Comparison of ENCODE assay signal across 19 cellular contexts in the genomic region with DNA sequence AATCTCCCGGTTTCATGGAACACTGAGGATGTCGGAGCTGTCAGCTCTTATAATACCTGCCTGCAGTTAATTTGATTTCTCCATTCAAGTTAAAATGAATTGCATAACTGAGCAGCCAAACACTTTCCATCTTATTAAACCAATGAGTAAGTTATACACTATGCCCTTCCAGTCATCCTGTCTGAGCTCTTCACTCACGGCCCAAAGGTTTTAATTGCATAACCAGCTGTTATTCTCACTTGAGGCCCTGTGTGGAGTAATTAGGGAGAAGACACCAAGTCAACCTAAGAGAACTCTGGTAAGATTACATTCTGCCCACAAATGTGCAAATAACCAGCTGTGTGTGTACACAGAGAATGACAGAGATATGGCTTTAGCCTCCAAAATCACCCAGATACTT.
DNase-seq lines count a peak whose midpoint lies in the region; ATAC-seq and TF ChIP-seq lines count a peak whose summit lies in the region.
"Had no signal": no experiment of that assay in that cellular context is flagged by ENCODE, and none has a peak within 500 bp of the region (broad histone marks: within the 10 kb centered on the region; RNA-seq: fewer than 3 reads in every experiment).

No MANE protein-coding gene starts in this region.

- WGBS in neuronal stem cell (ENCODE audit: extremely low coverage in 2 of 2, insufficient read length in 2 of 2, insufficient replicate concordance in 1 of 2), 2 donors: no CpG with 5 or more reads among the region's 3 CpGs

- H3K18ac ChIP-seq in neuronal stem cell (ENCODE audit: low read length): no peak overlapping the region

- H3K23ac ChIP-seq in neuronal stem cell (ENCODE audit: low read depth, low read length, poor library complexity): no peak overlapping the region

- H2BK5ac ChIP-seq in neuronal stem cell (ENCODE audit: low read length): no peak overlapping the region

- no peak overlapping the region for H2BK12ac ChIP-seq in neuronal stem cell (ENCODE audit: low read length)

- H3K36me3 ChIP-seq in neuronal stem cell (replicated peaks in 1 of 2; ENCODE audit: control insufficient read depth in 2 of 2, insufficient read depth in 2 of 2, low read length in 2 of 2): no peaks in the 10 kb centered on the region
- H3K36me3 ChIP-seq: BLaER1 treated with 17β-estradiol and CSF1 and Interleukin-3, amounts not matched to agents 10 nM and 100 nM had no signal

- H3K4me3 ChIP-seq in epithelial cell of proximal tubule (ENCODE audit: low read depth, low read length): no peak overlapping the region
- no peak overlapping the region for H3K4me3 ChIP-seq in neuronal stem cell (ENCODE audit: low read length in 2 of 2)
- H3K4me3 ChIP-seq: BLaER1 treated with 17β-estradiol and CSF1 and Interleukin-3, amounts not matched to agents 10 nM and 100 nM; SK-N-MC had no signal

- TF ChIP-seq CTCF in epithelial cell of proximal tubule (conservative IDR thresholded peaks at IDR 0.05; ENCODE audit: low read depth, low read length): no peak

- no peak overlapping the region for H2BK120ac ChIP-seq in neuronal stem cell (ENCODE audit: low read depth, low read length)

- no peak overlapping the region for H4K91ac ChIP-seq in neuronal stem cell (ENCODE audit: low read depth, low read length, poor library complexity)

- H3K9me3 ChIP-seq in neuronal stem cell (replicated peaks in 1 of 2; ENCODE audit: control insufficient read depth in 2 of 2, insufficient read depth in 1 of 2, low read depth in 1 of 2, low read length in 2 of 2): peaks cover 5 to 15% of the 10 kb centered on the region in 2 donors

- H4K8ac ChIP-seq in neuronal stem cell (ENCODE audit: low read depth, low read length): no peak overlapping the region

- H3K4me2 ChIP-seq in neuronal stem cell (ENCODE audit: insufficient read depth, low read length, poor library complexity, severe bottlenecking): no peak overlapping the region
- H3K4me2 ChIP-seq: BLaER1 treated with 17β-estradiol and CSF1 and Interleukin-3, amounts not matched to agents 10 nM and 100 nM had no signal

- no peaks in the 10 kb centered on the region for H3K79me1 ChIP-seq in neuronal stem cell (ENCODE audit: low read depth, low read length)

- no peaks in the 10 kb centered on the region for H3K27me3 ChIP-seq in neuronal stem cell (ENCODE audit: control insufficient read depth in 3 of 3, insufficient read depth in 3 of 3, low read depth in 1 of 3, low read length in 3 of 3)
- H3K27me3 ChIP-seq: BLaER1 treated with 17β-estradiol and CSF1 and Interleukin-3, amounts not matched to agents 10 nM and 100 nM had no signal

- H2AK5ac ChIP-seq in neuronal stem cell (ENCODE audit: low read depth, low read length): no peak overlapping the region

- H3K27ac ChIP-seq in neuronal stem cell (replicated peaks; ENCODE audit: low read length): no peak overlapping the region
- H3K27ac ChIP-seq: BLaER1 treated with 17β-estradiol and CSF1 and Interleukin-3, amounts not matched to agents 10 nM and 100 nM; SK-N-MC had no signal

- ATAC-seq in GM21447 (IDR thresholded peaks at IDR 0.05; ENCODE audit: unreplicated experiment) (no peak), HG02588 (IDR thresholded peaks at IDR 0.05; ENCODE audit: unreplicated experiment) (no peak)
- ATAC-seq: CD8-positive, alpha-beta T cell had no signal

- H2BK15ac ChIP-seq in neuronal stem cell (ENCODE audit: low read length): no peak overlapping the region

- no peak overlapping the region for H3K14ac ChIP-seq in neuronal stem cell (ENCODE audit: low read length)

- H3K9ac ChIP-seq in neuronal stem cell (ENCODE audit: low read depth, low read length, poor library complexity): no peak overlapping the region
- H3K9ac ChIP-seq: BLaER1 treated with 17β-estradiol and CSF1 and Interleukin-3, amounts not matched to agents 10 nM and 100 nM had no signal

- H2AFZ ChIP-seq in neuronal stem cell (ENCODE audit: low read length): peak overlapping the region; percentile 8

- no peak overlapping the region for H3K4ac ChIP-seq in neuronal stem cell (ENCODE audit: low read length)

- DNase-seq in LHCN-M2 (ENCODE audit: low read depth) (peak; percentile 53), NCI-H524 (lab: John Stamatoyannopoulos, UW) (peak; percentile 45 to 84), epithelial cell of proximal tubule (ENCODE audit: low read depth) (peak; percentile 36), neuronal stem cell (ENCODE audit: low spot score) (no peak), DMS79 treated with DMSO at 0.1 percent for 48 hours (lab: John Stamatoyannopoulos, UW) (no peak), dedifferentiated amniotic fluid mesenchymal stem cell (ENCODE audit: extremely low spot score) (no peak)
- DNase-seq: Calu3; CD8-positive, alpha-beta T cell; HCEC 1CT; Kasumi-1; NCI-H1105; NCI-H446; NCI-H748 treated with DMSO at 0.1 percent for 48 hours; OCI-M1; Right ventricle myocardium superior had no signal

- peaks cover 0 to 2% of the 10 kb centered on the region in 2 donors for H3K4me1 ChIP-seq in neuronal stem cell (ENCODE audit: control insufficient read depth in 2 of 2, insufficient read depth in 1 of 2, low read depth in 1 of 2, low read length in 2 of 2)
- H3K4me1 ChIP-seq: BLaER1 treated with 17β-estradiol and CSF1 and Interleukin-3, amounts not matched to agents 10 nM and 100 nM had no signal

Comparison
In these comparisons a context has a peak if more than half of its experiments do, and no peak if none do; other contexts are left out.
1. DNase-seq: peak in LHCN-M2 (single experiment), NCI-H524 (2 of 2) and epithelial cell of proximal tubule (single experiment); none in neuronal stem cell (single experiment), DMS79 treated with DMSO at 0.1 percent for 48 hours (single experiment) and dedifferentiated amniotic fluid mesenchymal stem cell (single experiment).